In the genomic region with DNA sequence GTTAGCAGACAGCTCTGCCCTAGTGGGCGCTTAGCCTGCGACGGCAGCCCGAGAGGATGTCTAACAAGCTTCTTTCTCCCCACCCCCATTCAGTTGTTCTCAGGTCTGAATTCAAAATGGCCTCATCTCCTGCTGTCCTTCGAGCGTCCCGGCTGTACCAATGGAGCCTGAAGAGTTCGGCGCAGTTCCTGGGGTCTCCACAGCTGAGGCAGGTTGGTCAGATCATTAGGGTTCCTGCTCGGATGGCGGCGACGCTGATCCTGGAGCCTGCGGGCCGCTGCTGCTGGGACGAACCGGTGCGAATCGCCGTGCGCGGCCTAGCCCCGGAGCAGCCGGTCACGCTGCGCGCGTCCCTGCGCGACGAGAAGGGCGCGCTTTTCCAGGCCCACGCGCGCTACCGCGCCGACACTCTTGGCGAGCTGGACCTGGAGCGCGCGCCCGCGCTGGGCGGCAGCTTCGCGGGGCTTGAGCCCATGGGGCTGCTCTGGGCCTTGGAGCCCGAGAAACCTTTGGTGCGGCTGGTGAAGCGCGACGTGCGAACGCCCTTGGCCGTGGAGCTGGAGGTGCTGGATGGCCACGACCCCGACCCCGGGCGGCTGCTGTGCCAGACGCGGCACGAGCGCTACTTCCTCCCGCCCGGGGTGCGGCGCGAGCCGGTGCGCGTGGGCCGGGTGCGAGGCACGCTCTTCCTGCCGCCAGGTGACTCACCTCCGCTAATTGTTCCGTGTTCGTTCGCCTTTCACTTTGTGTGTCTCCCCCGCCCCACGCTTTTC, we compare ENCODE assay signal across 1 cellular context.
TF ChIP-seq lines count a peak whose summit lies in the region.

A gene with protein sequence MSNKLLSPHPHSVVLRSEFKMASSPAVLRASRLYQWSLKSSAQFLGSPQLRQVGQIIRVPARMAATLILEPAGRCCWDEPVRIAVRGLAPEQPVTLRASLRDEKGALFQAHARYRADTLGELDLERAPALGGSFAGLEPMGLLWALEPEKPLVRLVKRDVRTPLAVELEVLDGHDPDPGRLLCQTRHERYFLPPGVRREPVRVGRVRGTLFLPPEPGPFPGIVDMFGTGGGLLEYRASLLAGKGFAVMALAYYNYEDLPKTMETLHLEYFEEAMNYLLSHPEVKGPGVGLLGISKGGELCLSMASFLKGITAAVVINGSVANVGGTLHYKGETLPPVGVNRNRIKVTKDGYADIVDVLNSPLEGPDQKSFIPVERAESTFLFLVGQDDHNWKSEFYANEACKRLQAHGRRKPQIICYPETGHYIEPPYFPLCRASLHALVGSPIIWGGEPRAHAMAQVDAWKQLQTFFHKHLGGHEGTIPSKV (plus strand): TSS at position 29 of the 773 bp plus-strand sequence. CDS start 28 bp downstream, at position 57.

TF ChIP-seq in HepG2, 621 proteins besides CTCF, POLR2A, EP300 and RAD21 (continued from another document):
- TF ChIP-seq, protein P1, sequence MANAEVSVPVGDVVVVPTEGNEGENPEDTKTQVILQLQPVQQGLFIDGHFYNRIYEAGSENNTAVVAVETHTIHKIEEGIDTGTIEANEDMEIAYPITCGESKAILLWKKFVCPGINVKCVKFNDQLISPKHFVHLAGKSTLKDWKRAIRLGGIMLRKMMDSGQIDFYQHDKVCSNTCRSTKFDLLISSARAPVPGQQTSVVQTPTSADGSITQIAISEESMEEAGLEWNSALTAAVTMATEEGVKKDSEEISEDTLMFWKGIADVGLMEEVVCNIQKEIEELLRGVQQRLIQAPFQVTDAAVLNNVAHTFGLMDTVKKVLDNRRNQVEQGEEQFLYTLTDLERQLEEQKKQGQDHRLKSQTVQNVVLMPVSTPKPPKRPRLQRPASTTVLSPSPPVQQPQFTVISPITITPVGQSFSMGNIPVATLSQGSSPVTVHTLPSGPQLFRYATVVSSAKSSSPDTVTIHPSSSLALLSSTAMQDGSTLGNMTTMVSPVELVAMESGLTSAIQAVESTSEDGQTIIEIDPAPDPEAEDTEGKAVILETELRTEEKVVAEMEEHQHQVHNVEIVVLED (CRISPR knock-in tag; IDR thresholded peaks at IDR 0.05; ENCODE audit: borderline replicate concordance) = peak; percentile 64; the same call in 1 of the 2 replicates
